Comparison of ENCODE assay signal across 8 cellular contexts in the genomic region with DNA sequence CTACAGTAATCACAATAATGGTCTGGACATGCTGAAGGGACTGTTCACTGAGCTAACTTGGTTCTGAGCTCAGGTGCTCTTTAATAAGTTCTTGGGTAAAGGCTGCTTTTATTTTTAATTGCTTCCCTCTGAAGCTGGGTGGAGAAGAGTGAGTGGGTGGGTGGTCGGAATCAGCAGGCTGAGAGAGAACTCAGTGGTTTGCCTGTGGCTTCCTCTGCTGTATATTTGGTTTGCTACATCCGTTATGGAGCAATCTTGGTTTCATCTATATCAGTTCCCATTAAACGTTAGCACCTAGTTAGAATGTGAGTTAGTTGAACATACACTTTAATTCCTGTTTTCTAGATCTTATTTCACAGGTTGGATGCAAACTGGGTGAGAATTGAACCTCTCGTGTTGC. TPM values are rescaled to one million over a fixed set of nuclear protein-coding genes. Genes with fewer than 3 reads are reported as not detected.
A peak's percentile ranks its signal among the peaks of the same experiment; 100 is the strongest.
DNase-seq lines count a peak whose midpoint lies in the region; ATAC-seq, FAIRE-seq and TF ChIP-seq lines count a peak whose summit lies in the region.

No MANE protein-coding gene starts in this region.

- FAIRE-seq in HTR-8/SVneo (lab: Jason Lieb, UNC), result no peak

- peak overlapping the region in 1 of 2 donors; percentile 65 for H3K27ac ChIP-seq in left lung
- no peak overlapping the region for H3K27ac ChIP-seq in PC-9

- H3K4me3 Mint-ChIP-seq in activated B cell treated with CpG ODN at 0.5 μM for 24 hours, result peak overlapping the region; percentile 25

- H2AFZ ChIP-seq in PC-9, result no peak overlapping the region

- no TSS peak for BruUV-seq in PC-9 (replicated peaks; lab: Mats Ljungman, UMichigan)

- intact Hi-C loops in activated B cell treated with CpG ODN at 0.5 μM for 24 hours (cut with micrococcal nuclease), result no loop called here
- intact Hi-C loops in left lung (cut with DNase I), result no loop called here
- intact Hi-C loops in PC-9 (cut with micrococcal nuclease; ENCODE audit: unreplicated experiment), result no loop called here
- intact Hi-C loops in posterior vena cava (cut with DNase I), result no loop called here

- H3K27me3 Mint-ChIP-seq in activated B cell treated with CpG ODN at 0.5 μM for 24 hours, result no peaks in the 10 kb centered on the region

- no peaks in the 10 kb centered on the region for H3K79me2 ChIP-seq in PC-9 (ENCODE audit: low read depth)

- H3K9me2 ChIP-seq in PC-9 (ENCODE audit: insufficient read depth), result no peaks in the 10 kb centered on the region

- TF ChIP-seq CTCF in activated B cell treated with CpG ODN at 0.5 μM for 24 hours (IDR thresholded peaks at IDR 0.05), result no peak
- no peak for TF ChIP-seq CTCF in left lung (IDR thresholded peaks at IDR 0.05)
- TF ChIP-seq CTCF in PC-9 (conservative IDR thresholded peaks at IDR 0.05), result no peak

- H3K36me3 ChIP-seq in left lung (peaks cover 0 to 61% of the 10 kb centered on the region in 2 donors), PC-9 (ENCODE audit: low read depth) (peaks cover 17% of the 10 kb centered on the region; the same call in 1 of the 2 replicates)

- H3K4me1 ChIP-seq in left lung, result peaks cover 0 to 72% of the 10 kb centered on the region in 2 donors
- H3K4me1 ChIP-seq in PC-9 (replicated peaks; ENCODE audit: insufficient read depth), result peaks cover 18% of the 10 kb centered on the region

- CTCF ChIA-PET in activated B cell treated with CpG ODN at 0.5 μM for 24 hours (lab: Charles Lee) (interaction anchor here (1.5 kb wide), 1 partner anchor 78 kb away, joined by 4 read pairs; no protein-coding TSS in a partner anchor), PC-9 (lab: Charles Lee) (no interaction called here)

- H4K20me1 ChIP-seq in PC-9 (ENCODE audit: insufficient read depth), result no peaks in the 10 kb centered on the region

- H3K4me1 Mint-ChIP-seq in activated B cell treated with CpG ODN at 0.5 μM for 24 hours, result peaks cover 23% of the 10 kb centered on the region

- peaks cover 54% of the 10 kb centered on the region for H3F3A ChIP-seq in PC-9 (ENCODE audit: insufficient read depth, low read depth)

- H3K27ac Mint-ChIP-seq in activated B cell treated with CpG ODN at 0.5 μM for 24 hours, result no peak overlapping the region

- POLR2A ChIA-PET in activated B cell treated with CpG ODN at 0.5 μM for 24 hours (lab: Charles Lee) (interaction anchor here (0.6 kb wide), 1 partner anchor 261 kb away, joined by 13 read pairs; no protein-coding TSS in a partner anchor), PC-9 (lab: Charles Lee; ENCODE audit: unreplicated experiment) (interaction anchor here (0.6 kb wide), 1 partner anchor 678 kb away, joined by 3 read pairs; no protein-coding TSS in a partner anchor)

- H3K36me3 Mint-ChIP-seq in activated B cell treated with CpG ODN at 0.5 μM for 24 hours (ENCODE audit: low read depth), result peaks cover 40% of the 10 kb centered on the region

- no peak overlapping the region for H3K4me2 ChIP-seq in PC-9

- H3K4me3 ChIP-seq in left lung, result no peak overlapping the region
- H3K4me3 ChIP-seq in PC-9, result no peak overlapping the region

- H3K9me3 ChIP-seq in left lung (no peaks in the 10 kb centered on the region), PC-9 (ENCODE audit: insufficient read depth, low read depth) (no peaks in the 10 kb centered on the region)

- DNase-seq in activated B cell treated with CpG ODN at 0.5 μM for 24 hours, result no peak
- DNase-seq in left lung, result peak in 1 of 2 donors; percentile 37
- DNase-seq in HTR-8/SVneo (ENCODE audit: insufficient read length, low spot score), result no peak
- DNase-seq in HuH-7.5 (ENCODE audit: low spot score), result no peak
- no peak for DNase-seq in PC-9
- DNase-seq in posterior vena cava (ENCODE audit: low spot score), result no peak

- ATAC-seq in GM19351 (IDR thresholded peaks at IDR 0.05; ENCODE audit: unreplicated experiment) (peak; percentile 72), HG03103 (IDR thresholded peaks at IDR 0.05; ENCODE audit: low read depth, unreplicated experiment) (peak; percentile 55), activated B cell treated with CpG ODN at 0.5 μM for 24 hours (ENCODE audit: low read depth) (no peak), left lung (peak; percentile 52)

- no peaks in the 10 kb centered on the region for H3K27me3 ChIP-seq in left lung
- H3K27me3 ChIP-seq in PC-9 (ENCODE audit: insufficient read depth, low read depth), result no peaks in the 10 kb centered on the region

- no peaks in the 10 kb centered on the region for H3K9me3 Mint-ChIP-seq in activated B cell treated with CpG ODN at 0.5 μM for 24 hours

RNA-seq across cellular contexts. Expression of a gene that starts 23.3 kb away (rescaled TPM):
- 16.2 and 21.0 TPM in 2 replicates for total RNA-seq in activated B cell treated with CpG ODN at 0.5 μM for 24 hours
- total RNA-seq in left lung, result 10 to 100 TPM; 70.8 to 87.4 TPM
- total RNA-seq in PC-9 (2021), result 86.2 and 93.8 TPM in 2 replicates
- 10 to 100 TPM; 62.2 to 77.7 TPM for total RNA-seq in posterior vena cava

RNA-seq across cellular contexts. Expression of a gene that starts 50.0 kb away (rescaled TPM):
- total RNA-seq in activated B cell treated with CpG ODN at 0.5 μM for 24 hours (43.7 and 44.4 TPM in 2 replicates), left lung (10 to 100 TPM; 22.4 to 25.0 TPM), PC-9 (2021) (27.3 and 36.1 TPM in 2 replicates), posterior vena cava (10 to 100 TPM; 17.7 to 19.3 TPM)

RNA-seq across cellular contexts. Expression of a gene that starts 54.6 kb away (rescaled TPM):
- total RNA-seq in activated B cell treated with CpG ODN at 0.5 μM for 24 hours, result 75.3 and 91.3 TPM in 2 replicates
- total RNA-seq in left lung, result 10 to 100 TPM; 84.5 to 86.6 TPM
- 76.0 and 88.9 TPM in 2 replicates for total RNA-seq in PC-9 (2021)
- total RNA-seq in posterior vena cava, result 10 to 100 TPM; 68.6 to 72.8 TPM
